In the genomic region with DNA sequence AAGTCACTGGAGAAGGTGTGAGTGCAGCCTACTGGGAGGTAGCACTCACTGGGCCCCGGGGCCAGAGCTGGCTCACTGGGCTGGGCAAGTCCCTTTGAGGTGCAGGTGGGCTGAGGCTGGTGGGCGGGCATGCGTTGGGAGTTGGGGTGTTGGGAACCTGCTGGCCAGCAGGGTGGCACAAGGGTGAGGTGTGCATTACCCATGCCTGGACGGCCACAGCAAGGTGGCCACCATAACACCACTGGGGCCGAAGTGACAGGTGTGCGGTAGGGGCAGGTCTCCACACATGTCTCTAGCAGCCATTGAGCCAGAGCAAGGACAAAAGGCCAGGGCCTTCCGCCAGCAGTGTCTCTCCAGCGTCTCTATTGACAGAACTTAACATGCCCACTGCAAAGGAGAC, we compare ENCODE assay signal across 21 cellular contexts. TPM values are rescaled to one million over a fixed set of nuclear protein-coding genes. Genes with fewer than 3 reads are reported as not detected.
DNase-seq lines count a peak whose midpoint lies in the region; ATAC-seq, FAIRE-seq and TF ChIP-seq lines count a peak whose summit lies in the region.
"Had no signal": no experiment of that assay in that cellular context is flagged by ENCODE, and none has a peak within 500 bp of the region (broad histone marks: within the 10 kb centered on the region; RNA-seq: fewer than 3 reads in every experiment).

No MANE protein-coding gene starts in this region.

- CTCF ChIA-PET in K562 (lab: Yijun Ruan, JAX; ENCODE audit: low intra/inter-chr PET ratio): no interaction called here
- CTCF ChIA-PET in A673 (lab: Charles Lee): no interaction called here

- H3K36me3 Mint-ChIP-seq in activated T-cell treated with anti-CD3 and anti-CD28 coated beads, Interleukin-2, amount 50 U/mL, for 72 hours (ENCODE audit: insufficient read depth in 2 of 2): peaks cover 2 to 11% of the 10 kb centered on the region in 2 donors
- H3K36me3 Mint-ChIP-seq in activated T-cell treated with anti-CD3 and anti-CD28 coated beads, Interleukin-2, amount 50 U/mL, for 4 hours (ENCODE audit: insufficient read depth): peaks cover 15% of the 10 kb centered on the region
- H3K36me3 Mint-ChIP-seq in nephron progenitor cell (ENCODE audit: low read depth): peaks cover 19% of the 10 kb centered on the region

- ATAC-seq in activated T-cell treated with anti-CD3 and anti-CD28 coated beads, Interleukin-2, amount 50 U/mL, for 72 hours (replicated peaks in 1 of 2): peak; percentile 26 to 46
- no peak for ATAC-seq in activated T-cell treated with anti-CD3 and anti-CD28 coated beads, Interleukin-2, amount 50 U/mL, for 4 hours
- ATAC-seq in K562 (no peak), aorta (ENCODE audit: low FRiP score) (peak; percentile 26), GM21619 (IDR thresholded peaks at IDR 0.05; ENCODE audit: unreplicated experiment) (no peak), GM18909 (IDR thresholded peaks at IDR 0.05; ENCODE audit: poor library complexity, unreplicated experiment) (no peak)
- ATAC-seq: PC-3 had no signal

- no peak overlapping the region for H2AFZ ChIP-seq in K562 (ENCODE audit: low read depth, low read length)

- H3K4me3 ChIP-seq in K562 (no peak overlapping the region), aorta (ENCODE audit: low read length in 2 of 2) (no peak overlapping the region), A673 (ENCODE audit: low read depth, low read length, poor library complexity, severe bottlenecking) (no peak overlapping the region)

- H3K4me1 Mint-ChIP-seq in activated T-cell treated with anti-CD3 and anti-CD28 coated beads, Interleukin-2, amount 50 U/mL, for 72 hours (ENCODE audit: low read depth): peaks cover 15% of the 10 kb centered on the region
- H3K4me1 Mint-ChIP-seq in activated T-cell treated with anti-CD3 and anti-CD28 coated beads, Interleukin-2, amount 50 U/mL, for 4 hours (ENCODE audit: low read depth): peaks cover 3% of the 10 kb centered on the region
- no peaks in the 10 kb centered on the region for H3K4me1 Mint-ChIP-seq in nephron progenitor cell

- no peak for TF ChIP-seq EP300 in K562 (IDR thresholded peaks at IDR 0.05; ENCODE audit: low read length)

- H3K27ac Mint-ChIP-seq in activated T-cell treated with anti-CD3 and anti-CD28 coated beads, Interleukin-2, amount 50 U/mL, for 72 hours: no peak overlapping the region
- H3K27ac Mint-ChIP-seq in nephron progenitor cell: peak overlapping the region; percentile 16
- H3K27ac Mint-ChIP-seq: HFFc6 had no signal

- no TSS peak for BruUV-seq in K562 (replicated peaks; lab: Mats Ljungman, UMichigan)
- no TSS peak for BruUV-seq in A673 (replicated peaks; lab: Mats Ljungman, UMichigan)

- TF ChIP-seq CTCF in K562 (IDR thresholded peaks at IDR 0.05 in 2 of 3, conservative IDR thresholded peaks at IDR 0.05 in 1 of 3; ENCODE audit: insufficient read depth in 2 of 3, low read depth in 1 of 3, low read length in 3 of 3): no peak
- TF ChIP-seq CTCF in nephron progenitor cell (IDR thresholded peaks at IDR 0.05): no peak
- no peak for TF ChIP-seq CTCF in A673 (conservative IDR thresholded peaks at IDR 0.05; ENCODE audit: low read depth, low read length)

- H3K9me3 ChIP-seq in K562 (replicated peaks; ENCODE audit: control insufficient read depth, insufficient read depth, low read depth, low read length) (no peaks in the 10 kb centered on the region), aorta (ENCODE audit: control insufficient read depth, low read length) (no peaks in the 10 kb centered on the region), A673 (ENCODE audit: low read depth, low read length, poor library complexity, severe bottlenecking) (no peaks in the 10 kb centered on the region)

- no peak for TF ChIP-seq RAD21 in K562 (CRISPR knock-in tag; conservative IDR thresholded peaks at IDR 0.05 in 1 of 2, IDR thresholded peaks at IDR 0.05 in 1 of 2)

- H3K9me1 ChIP-seq in K562 (ENCODE audit: control insufficient read depth, insufficient read depth, low read length): no peaks in the 10 kb centered on the region

- H3K27me3 ChIP-seq in K562 (ENCODE audit: control insufficient read depth in 2 of 2, insufficient read depth in 2 of 2, low read length in 2 of 2) (no peaks in the 10 kb centered on the region; a peak in 1 of 5 replicates), aorta (ENCODE audit: control insufficient read depth in 1 of 2, insufficient read depth in 2 of 2, low read length in 1 of 2) (no peaks in the 10 kb centered on the region), A673 (replicated peaks; ENCODE audit: insufficient read depth, low read depth, low read length, poor library complexity) (no peaks in the 10 kb centered on the region)

- in situ Hi-C loops in K562 (cut with MboI): no loop called here

- no peaks in the 10 kb centered on the region for H4K20me1 ChIP-seq in K562 (replicated peaks; ENCODE audit: control insufficient read depth, insufficient read depth, low read length)

- FAIRE-seq in K562 (lab: Jason Lieb, UNC): no peak
- FAIRE-seq: A204.1, G401.6 had no signal

- 68% methylated on average over 8 of the region's 8 CpGs for WGBS in K562 (ENCODE audit: insufficient coverage, low coverage, missing lambda C conversion rate)
- WGBS in aorta, 2 donors: 96 to 99% methylated on average over 8 of the region's 8 CpGs

- intact Hi-C loops in K562 (cut with micrococcal nuclease): no loop called here
- intact Hi-C loops in aorta (cut with DNase I): no loop called here
- intact Hi-C loops in A673 (cut with micrococcal nuclease; ENCODE audit: unreplicated experiment): no loop called here

- H3K36me3 ChIP-seq in K562 (ENCODE audit: control insufficient read depth, insufficient read depth, low read length) (no peaks in the 10 kb centered on the region), aorta (ENCODE audit: control insufficient read depth in 1 of 2, insufficient read depth in 2 of 2, low read length in 1 of 2) (no peaks in the 10 kb centered on the region), A673 (ENCODE audit: insufficient read depth, low read length, poor library complexity, severe bottlenecking) (no peaks in the 10 kb centered on the region)

- no peak overlapping the region for H3K4me2 ChIP-seq in K562 (ENCODE audit: insufficient read depth, low read length)

- H3K4me3 Mint-ChIP-seq in activated T-cell treated with anti-CD3 and anti-CD28 coated beads, Interleukin-2, amount 50 U/mL, for 72 hours: no peak overlapping the region
- H3K4me3 Mint-ChIP-seq in activated T-cell treated with anti-CD3 and anti-CD28 coated beads, Interleukin-2, amount 50 U/mL, for 4 hours: no peak overlapping the region
- no peak overlapping the region for H3K4me3 Mint-ChIP-seq in nephron progenitor cell
- H3K4me3 Mint-ChIP-seq: CD4-positive, CD25-positive, alpha-beta regulatory T cell; HFFc6 had no signal

- H3K9ac ChIP-seq in K562 (ENCODE audit: insufficient read depth in 1 of 2, low read depth in 2 of 2, low read length in 2 of 2): no peak overlapping the region

- POLR2A ChIA-PET in K562 (lab: Yijun Ruan, JAX): no interaction called here
- POLR2A ChIA-PET in A673 (lab: Charles Lee; ENCODE audit: low non-redundant PET): no interaction called here

- no peaks in the 10 kb centered on the region for H3K79me2 ChIP-seq in K562 (ENCODE audit: control insufficient read depth, insufficient read depth, low read length)

- no peak for DNase-seq in activated T-cell treated with anti-CD3 and anti-CD28 coated beads, Interleukin-2, amount 50 U/mL, for 72 hours
- DNase-seq in activated T-cell treated with anti-CD3 and anti-CD28 coated beads, Interleukin-2, amount 50 U/mL, for 4 hours: no peak
- DNase-seq in K562 (ENCODE audit: extremely low read depth in 1 of 4, low spot score in 3 of 4): no peak
- DNase-seq in nephron progenitor cell: no peak
- no peak for DNase-seq in aorta
- no peak for DNase-seq in A673 (ENCODE audit: low spot score)
- DNase-seq: CD4-positive, CD25-positive, alpha-beta regulatory T cell; DMS79 treated with DMSO at 0.1 percent for 48 hours; GOT3; HFFc6; KBM-7; NCI-H1105; NCI-H1694 treated with DMSO at 0.1 percent for 48 hours; NCI-H69; PC-3 had no signal

- H3K27ac ChIP-seq in K562 (ENCODE audit: extremely low read depth, low read depth, low read length) (no peak overlapping the region), aorta (ENCODE audit: low read depth in 1 of 2, low read length in 2 of 2) (no peak overlapping the region), A673 (ENCODE audit: low read depth, low read length, poor library complexity, severe bottlenecking) (no peak overlapping the region)
- H3K27ac ChIP-seq: HL-60 had no signal

- H3K4me1 ChIP-seq in K562 (replicated peaks in 1 of 2; ENCODE audit: control insufficient read depth in 2 of 2, insufficient read depth in 2 of 2, low read length in 2 of 2) (no peaks in the 10 kb centered on the region), aorta (ENCODE audit: control insufficient read depth in 1 of 2, insufficient read depth in 2 of 2, low read length in 2 of 2) (no peaks in the 10 kb centered on the region), A673 (ENCODE audit: insufficient read depth, low read length, poor library complexity, severe bottlenecking) (no peaks in the 10 kb centered on the region)

- H3K9me3 Mint-ChIP-seq in activated T-cell treated with anti-CD3 and anti-CD28 coated beads, Interleukin-2, amount 50 U/mL, for 72 hours: no peaks in the 10 kb centered on the region
- no peaks in the 10 kb centered on the region for H3K9me3 Mint-ChIP-seq in activated T-cell treated with anti-CD3 and anti-CD28 coated beads, Interleukin-2, amount 50 U/mL, for 4 hours
- H3K9me3 Mint-ChIP-seq in nephron progenitor cell: peaks cover 34% of the 10 kb centered on the region

- TF ChIP-seq POLR2A in K562 (conservative IDR thresholded peaks at IDR 0.05): no peak

- no peaks in the 10 kb centered on the region for H3K27me3 Mint-ChIP-seq in activated T-cell treated with anti-CD3 and anti-CD28 coated beads, Interleukin-2, amount 50 U/mL, for 72 hours (ENCODE audit: low read depth)
- H3K27me3 Mint-ChIP-seq in activated T-cell treated with anti-CD3 and anti-CD28 coated beads, Interleukin-2, amount 50 U/mL, for 4 hours (ENCODE audit: low read depth): no peaks in the 10 kb centered on the region
- peaks cover 7% of the 10 kb centered on the region for H3K27me3 Mint-ChIP-seq in nephron progenitor cell (ENCODE audit: low read depth, poor library complexity)
- H3K27me3 Mint-ChIP-seq: CD4-positive, CD25-positive, alpha-beta regulatory T cell had no signal

RNA-seq across cellular contexts. Expression of a gene that starts 22.6 kb away (rescaled TPM):
- total RNA-seq in activated T-cell treated with anti-CD3 and anti-CD28 coated beads, Interleukin-2, amount 50 U/mL, for 72 hours: not detected
- total RNA-seq in activated T-cell treated with anti-CD3 and anti-CD28 coated beads, Interleukin-2, amount 50 U/mL, for 4 hours: not detected
- total RNA-seq in K562 (2011; cell fraction: chromatin; rRNA removed; ENCODE audit: low replicate concordance): not detected in 2 replicates
- total RNA-seq in K562 (2011; cell fraction: nucleolus; rRNA removed): not detected in 2 replicates
- not detected in 2 replicates for total RNA-seq in K562 (2011; cell fraction: nucleoplasm; rRNA removed)
- total RNA-seq in K562 (2014; rRNA removed): not detected in 2 replicates
- total RNA-seq in K562 (2014; rRNA removed; fragmentation: Illumina TruSeq; extraction: Trizol): not detected in 2 replicates
- total RNA-seq in K562 (2015; rRNA removed; fragmentation: Illumina TruSeq; extraction: Trizol): not detected in 2 replicates
- not detected in 2 replicates for total RNA-seq in K562 (2021)
- not detected in 2 replicates for polyA plus RNA-seq in K562 (2011; rRNA removed)
- not detected in 2 replicates for polyA plus RNA-seq in K562 (2011; cell fraction: cytosol; rRNA removed)
- not detected in 2 replicates for polyA plus RNA-seq in K562 (2011; cell fraction: nucleus; rRNA removed)
- not detected in 2 replicates for polyA plus RNA-seq in K562 (2012)
- not detected in 2 replicates for polyA plus RNA-seq in K562 (2014; fragmentation: Illumina TruSeq; extraction: Trizol)
- polyA plus RNA-seq in K562 (2014; fragmentation: Nextera tagmentation; extraction: Ambion mirVana): not detected
- not detected in 2 replicates for polyA plus RNA-seq in K562 (2014; rRNA removed)
- polyA minus RNA-seq in K562 (2011; rRNA and poly(A)+ RNA removed): not detected in 2 replicates
- polyA minus RNA-seq in K562 (2011; cell fraction: cytosol; rRNA and poly(A)+ RNA removed): not detected in 2 replicates
- polyA minus RNA-seq in K562 (2011; cell fraction: nucleus; rRNA and poly(A)+ RNA removed): not detected in 2 replicates
- not detected for total RNA-seq in aorta
- polyA plus RNA-seq in aorta: not detected
- total RNA-seq in A673 (2021): not detected in 2 replicates
- total RNA-seq: CD4-positive, CD25-positive, alpha-beta regulatory T cell; HFFc6; M059J; PC-3 had no signal
- polyA plus RNA-seq: CD4-positive, CD25-positive, alpha-beta regulatory T cell had no signal

RNA-seq across cellular contexts. Expression of a gene that starts 36.8 kb away (rescaled TPM):
- total RNA-seq in activated T-cell treated with anti-CD3 and anti-CD28 coated beads, Interleukin-2, amount 50 U/mL, for 72 hours: 10 to 100 TPM; 19.2 to 29.7 TPM
- total RNA-seq in activated T-cell treated with anti-CD3 and anti-CD28 coated beads, Interleukin-2, amount 50 U/mL, for 4 hours: 10 to 100 TPM; 21.1 to 23.3 (median 22.9) TPM
- 22.3 and 45.1 TPM in 2 replicates for total RNA-seq in K562 (2011; cell fraction: chromatin; rRNA removed; ENCODE audit: low replicate concordance)
- 32.7 and 35.9 TPM in 2 replicates for total RNA-seq in K562 (2011; cell fraction: nucleolus; rRNA removed)
- 26.6 and 29.1 TPM in 2 replicates for total RNA-seq in K562 (2011; cell fraction: nucleoplasm; rRNA removed)
- total RNA-seq in K562 (2014; rRNA removed): 25.6 and 27.5 TPM in 2 replicates
- 6.4 and 7.5 TPM in 2 replicates for total RNA-seq in K562 (2014; rRNA removed; fragmentation: Illumina TruSeq; extraction: Trizol)
- total RNA-seq in K562 (2015; rRNA removed; fragmentation: Illumina TruSeq; extraction: Trizol): 16.1 and 16.2 TPM in 2 replicates
- total RNA-seq in K562 (2021): 16.9 and 19.8 TPM in 2 replicates
- polyA plus RNA-seq in K562 (2011; rRNA removed): 16.4 and 17.2 TPM in 2 replicates
- 18.3 and 27.1 TPM in 2 replicates for polyA plus RNA-seq in K562 (2011; cell fraction: cytosol; rRNA removed)
- polyA plus RNA-seq in K562 (2011; cell fraction: nucleus; rRNA removed): 22.7 and 38.5 TPM in 2 replicates
- 18.1 and 20.7 TPM in 2 replicates for polyA plus RNA-seq in K562 (2012)
- polyA plus RNA-seq in K562 (2014; fragmentation: Illumina TruSeq; extraction: Trizol): 13.2 and 21.3 TPM in 2 replicates
- polyA plus RNA-seq in K562 (2014; fragmentation: Nextera tagmentation; extraction: Ambion mirVana): under 1 TPM; 0.27 to 0.48 TPM
- polyA plus RNA-seq in K562 (2014; rRNA removed): 20.3 and 25.2 TPM in 2 replicates
- polyA minus RNA-seq in K562 (2011; rRNA and poly(A)+ RNA removed): 7.2 and 10.9 TPM in 2 replicates
- polyA minus RNA-seq in K562 (2011; cell fraction: cytosol; rRNA and poly(A)+ RNA removed): 9.7 and 10.8 TPM in 2 replicates
- 10.2 and 12.7 TPM in 2 replicates for polyA minus RNA-seq in K562 (2011; cell fraction: nucleus; rRNA and poly(A)+ RNA removed)
- 10 to 100 TPM; 24.5 to 28.3 TPM for total RNA-seq in aorta
- 10 to 100 TPM; 35.7 to 45.7 TPM for polyA plus RNA-seq in aorta
- 48.0 and 51.6 TPM in 2 replicates for total RNA-seq in A673 (2021)

Comparison
In these comparisons a context has a peak if more than half of its experiments do, and no peak if none do; other contexts are left out.
1. ATAC-seq: peak in activated T-cell treated with anti-CD3 and anti-CD28 coated beads, Interleukin-2, amount 50 U/mL, for 72 hours (2 of 2) and aorta (single experiment); none in activated T-cell treated with anti-CD3 and anti-CD28 coated beads, Interleukin-2, amount 50 U/mL, for 4 hours (0 of 2), K562 (single experiment), GM21619 (single experiment) and GM18909 (single experiment).